15 cellular contexts compared by ENCODE assay signal in the genomic region with DNA sequence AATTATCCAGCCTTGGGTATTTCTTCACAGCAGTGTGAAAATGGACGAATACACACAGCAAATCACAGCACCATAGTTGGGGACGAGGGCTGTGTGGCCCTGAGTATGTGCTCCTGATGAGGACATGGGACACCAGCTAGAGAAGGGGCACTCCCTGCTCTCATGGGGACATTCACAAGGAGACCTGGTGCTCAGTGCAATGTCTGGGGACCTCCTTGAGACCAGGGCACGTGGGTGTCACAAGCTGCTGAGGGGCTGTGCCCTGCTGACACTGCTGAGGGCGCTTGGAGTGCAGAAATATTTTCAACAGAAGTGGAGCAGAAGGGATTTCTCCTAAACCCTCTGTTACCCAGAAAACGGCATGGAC.
DNase-seq lines count a peak whose midpoint lies in the region; ATAC-seq and TF ChIP-seq lines count a peak whose summit lies in the region.
"Had no signal": no experiment of that assay in that cellular context is flagged by ENCODE, and none has a peak within 500 bp of the region (broad histone marks: within the 10 kb centered on the region; RNA-seq: fewer than 3 reads in every experiment).

No MANE protein-coding gene starts in this region.

- H3K36me3 ChIP-seq in IMR-90 (ENCODE audit: control insufficient read depth, insufficient read depth, low read length) (no peaks in the 10 kb centered on the region), ectodermal cell (ENCODE audit: control insufficient read depth, insufficient read depth, low read length) (no peaks in the 10 kb centered on the region), tibial artery (no peaks in the 10 kb centered on the region)

- peak overlapping the region; percentile 69 for H2AK9ac ChIP-seq in IMR-90 (replicated peaks; ENCODE audit: low read depth, low read length, poor library complexity)

- H3K4me1 ChIP-seq in IMR-90 (ENCODE audit: control insufficient read depth, insufficient read depth, low read length) (peaks cover 17% of the 10 kb centered on the region; the same call in 1 of the 2 replicates), ectodermal cell (ENCODE audit: control insufficient read depth, insufficient read depth, low read length) (peaks cover 36% of the 10 kb centered on the region), tibial artery (peaks cover 0 to 58% (median 36%) of the 10 kb centered on the region in 4 donors)

- H3K14ac ChIP-seq in IMR-90 (replicated peaks; ENCODE audit: low read depth, low read length) = no peak overlapping the region

- H3K27ac Mint-ChIP-seq in neural crest cell (ENCODE audit: unreplicated experiment) = peak overlapping the region; percentile 86
- H3K27ac Mint-ChIP-seq in activated T-helper 2 cell treated with anti-CD3 and anti-CD28 coated beads, Interferon-gamma antibody, Interleukin-2, Interleukin-4, amounts not matched to agents 10 μg/mL and 5 μg/mL and 100 μg/mL, durations not matched to agents 14 hours and 24 hours and 36 hours = no peak overlapping the region
- H3K27ac Mint-ChIP-seq: activated T-cell treated with anti-CD3 and anti-CD28 coated beads, Interleukin-2, amount 50 U/mL, for 72 hours had no signal

- H3K18ac ChIP-seq in IMR-90 (ENCODE audit: low read depth, low read length) = no peak overlapping the region; the same call in 1 of the 2 replicates

- no peaks in the 10 kb centered on the region for H3K9me1 ChIP-seq in IMR-90 (ENCODE audit: insufficient read depth, low read length)

- H2BK20ac ChIP-seq in IMR-90 (ENCODE audit: low read depth, low read length) = no peak overlapping the region

- no peak overlapping the region for H3K4me3 ChIP-seq in IMR-90 (ENCODE audit: insufficient read depth, low read depth, low read length)
- H3K4me3 ChIP-seq in ectodermal cell (ENCODE audit: insufficient read depth, low read depth, low read length) = no peak overlapping the region
- no peak overlapping the region for H3K4me3 ChIP-seq in tibial artery
- H3K4me3 ChIP-seq: hepatocyte had no signal

- no peak overlapping the region for H2BK5ac ChIP-seq in IMR-90 (ENCODE audit: low read depth, low read length, poor library complexity, severe bottlenecking)

- H3K27me3 Mint-ChIP-seq in neural crest cell (ENCODE audit: low read depth) = peaks cover 3% of the 10 kb centered on the region
- no peaks in the 10 kb centered on the region for H3K27me3 Mint-ChIP-seq in activated T-helper 2 cell treated with anti-CD3 and anti-CD28 coated beads, Interferon-gamma antibody, Interleukin-2, Interleukin-4, amounts not matched to agents 10 μg/mL and 5 μg/mL and 100 μg/mL, durations not matched to agents 14 hours and 24 hours and 36 hours (ENCODE audit: low read depth)

- no peak overlapping the region for H3K23ac ChIP-seq in IMR-90 (ENCODE audit: low read depth, low read length)

- no peak for ATAC-seq in IMR-90 (ENCODE audit: low read depth)
- ATAC-seq: activated T-cell treated with anti-CD3 and anti-CD28 coated beads, Interleukin-2, amount 50 U/mL, for 72 hours had no signal

- no peaks in the 10 kb centered on the region for H3K9me3 Mint-ChIP-seq in neural crest cell
- H3K9me3 Mint-ChIP-seq in activated T-helper 2 cell treated with anti-CD3 and anti-CD28 coated beads, Interferon-gamma antibody, Interleukin-2, Interleukin-4, amounts not matched to agents 10 μg/mL and 5 μg/mL and 100 μg/mL, durations not matched to agents 14 hours and 24 hours and 36 hours = no peaks in the 10 kb centered on the region
- H3K9me3 Mint-ChIP-seq: activated T-cell treated with anti-CD3 and anti-CD28 coated beads, Interleukin-2, amount 50 U/mL, for 72 hours had no signal

- dilution Hi-C loops in IMR-90 (cut with HindIII; ENCODE audit: low sequenced_read_pairs, unreplicated experiment) = no loop called here

- no peak overlapping the region for H2BK120ac ChIP-seq in IMR-90 (ENCODE audit: low read depth, low read length)

- no peaks in the 10 kb centered on the region for H3K4me1 Mint-ChIP-seq in neural crest cell
- H3K4me1 Mint-ChIP-seq in activated T-helper 2 cell treated with anti-CD3 and anti-CD28 coated beads, Interferon-gamma antibody, Interleukin-2, Interleukin-4, amounts not matched to agents 10 μg/mL and 5 μg/mL and 100 μg/mL, durations not matched to agents 14 hours and 24 hours and 36 hours (ENCODE audit: low read depth) = no peaks in the 10 kb centered on the region

- no peak overlapping the region for H2AK5ac ChIP-seq in IMR-90 (ENCODE audit: low read depth, low read length)

- H4K91ac ChIP-seq in IMR-90 (ENCODE audit: insufficient read depth, low read depth, low read length) = no peak overlapping the region; the same call in 1 of the 2 replicates

- H3K9ac ChIP-seq in IMR-90 (ENCODE audit: low read depth, low read length) = no peak overlapping the region

- no CpG with 5 or more reads among the region's 5 CpGs for WGBS in IMR-90 (ENCODE audit: extremely low coverage in 2 of 2, insufficient read length in 1 of 2), 2 experiments
- WGBS in ectodermal cell, 2 experiments = 54 to 55% methylated on average over 5 of the region's 5 CpGs

- TF ChIP-seq CTCF in IMR-90 (conservative IDR thresholded peaks at IDR 0.05; ENCODE audit: low read depth, low read length) = no peak
- no peak for TF ChIP-seq CTCF in neural crest cell (conservative IDR thresholded peaks at IDR 0.05)
- no peak for TF ChIP-seq CTCF in tibial artery (IDR thresholded peaks at IDR 0.05)

- no peak for TF ChIP-seq POLR2A in IMR-90 (IDR thresholded peaks at IDR 0.05; ENCODE audit: low read depth, low read length)

- H3K9me3 ChIP-seq in IMR-90 (ENCODE audit: control insufficient read depth, insufficient read depth, low read length) (peaks cover 2% of the 10 kb centered on the region; the same call in 1 of the 2 replicates), ectodermal cell (ENCODE audit: control insufficient read depth, low read length) (no peaks in the 10 kb centered on the region), tibial artery (no peaks in the 10 kb centered on the region)

- H4K5ac ChIP-seq in IMR-90 (ENCODE audit: low read depth, low read length) = peak overlapping the region; percentile 10; the same call in 1 of the 2 replicates

- no peaks in the 10 kb centered on the region for H3K36me3 Mint-ChIP-seq in neural crest cell (ENCODE audit: low read depth)
- H3K36me3 Mint-ChIP-seq in activated T-helper 2 cell treated with anti-CD3 and anti-CD28 coated beads, Interferon-gamma antibody, Interleukin-2, Interleukin-4, amounts not matched to agents 10 μg/mL and 5 μg/mL and 100 μg/mL, durations not matched to agents 14 hours and 24 hours and 36 hours (ENCODE audit: low read depth) = no peaks in the 10 kb centered on the region

- H3K56ac ChIP-seq in IMR-90 (ENCODE audit: extremely low read depth, insufficient read depth, low read length) = no peak overlapping the region

- peak overlapping the region; percentile 70; the same call in 1 of the 2 replicates for H3K27ac ChIP-seq in IMR-90 (ENCODE audit: insufficient read depth, low read length)
- H3K27ac ChIP-seq in ectodermal cell (ENCODE audit: insufficient read depth, low read depth, low read length, poor library complexity, severe bottlenecking) = peak overlapping the region; percentile 63
- peak overlapping the region; percentile 67 to 84 for H3K27ac ChIP-seq in tibial artery

- POLR2A ChIA-PET in IMR-90 (lab: Charles Lee; ENCODE audit: unreplicated experiment) (no interaction called here), HEK293T (lab: Yijun Ruan, JAX) (no interaction called here)

- no peak overlapping the region for H2AFZ ChIP-seq in IMR-90 (replicated peaks; ENCODE audit: low read length, poor library complexity)
- H2AFZ ChIP-seq: hepatocyte had no signal

- H4K8ac ChIP-seq in IMR-90 (ENCODE audit: low read depth in 2 of 2, low read length in 2 of 2) = peak overlapping the region in 1 of 2 experiments; percentile 12; a peak in 1 of 4 replicates

- H3K27me3 ChIP-seq in IMR-90 (ENCODE audit: control insufficient read depth, insufficient read depth, low read length) (peaks cover 21% of the 10 kb centered on the region; the same call in 1 of the 2 replicates), ectodermal cell (ENCODE audit: control insufficient read depth, insufficient read depth, low read length, poor library complexity, severe bottlenecking) (no peaks in the 10 kb centered on the region), tibial artery (no peaks in the 10 kb centered on the region)
- H3K27me3 ChIP-seq: hepatocyte had no signal

- H3K4me2 ChIP-seq in IMR-90 (ENCODE audit: low read depth, low read length) = no peak overlapping the region
- H3K4me2 ChIP-seq: hepatocyte had no signal

- no peak overlapping the region for H3K4me3 Mint-ChIP-seq in neural crest cell
- H3K4me3 Mint-ChIP-seq in activated T-helper 2 cell treated with anti-CD3 and anti-CD28 coated beads, Interferon-gamma antibody, Interleukin-2, Interleukin-4, amounts not matched to agents 10 μg/mL and 5 μg/mL and 100 μg/mL, durations not matched to agents 14 hours and 24 hours and 36 hours (ENCODE audit: low read depth) = no peak overlapping the region
- H3K4me3 Mint-ChIP-seq: activated T-cell treated with anti-CD3 and anti-CD28 coated beads, Interleukin-2, amount 50 U/mL, for 72 hours had no signal

- H4K20me1 ChIP-seq in IMR-90 (ENCODE audit: insufficient read depth, low read length) = no peaks in the 10 kb centered on the region

- BruUV-seq in IMR-90 (replicated peaks; lab: Mats Ljungman, UMichigan) = no TSS peak

- CTCF ChIA-PET in IMR-90 (lab: Yijun Ruan, JAX) = no interaction called here
- CTCF ChIA-PET in HEK293T (lab: Yijun Ruan, JAX) = no interaction called here

- H3K79me1 ChIP-seq in IMR-90 (ENCODE audit: low read depth in 1 of 2, low read length in 2 of 2) = no peaks in the 10 kb centered on the region

- H3K4ac ChIP-seq in IMR-90 (ENCODE audit: low read depth, low read length) = no peak overlapping the region; the same call in 1 of the 2 replicates

- H2BK15ac ChIP-seq in IMR-90 (ENCODE audit: low read depth, low read length) = no peak overlapping the region; the same call in 2 of the 3 replicates

- no peak for TF ChIP-seq RAD21 in IMR-90 (IDR thresholded peaks at IDR 0.05; ENCODE audit: low read length)

- intact Hi-C loops in IMR-90 (cut with micrococcal nuclease) (loop anchor here (2.0 kb wide), 1 partner anchor 33 kb away; no protein-coding TSS in a partner anchor), tibial artery (cut with DNase I; ENCODE audit: low total_unique reads) (no loop called here)
- intact Hi-C loops in activated T-helper 2 cell treated with anti-CD3 and anti-CD28 coated beads, Interferon-gamma antibody, Interleukin-2, Interleukin-4, amounts not matched to agents 10 μg/mL and 5 μg/mL and 100 μg/mL, durations not matched to agents 14 hours and 24 hours and 36 hours (cut with micrococcal nuclease) = no loop called here

- in situ Hi-C loops in IMR-90 (cut with MboI; ENCODE audit: low sequenced_read_pairs) = no loop called here

- no peak for DNase-seq in IMR-90
- DNase-seq in neural crest cell (ENCODE audit: low read depth, low spot score) = no peak
- DNase-seq in tibial artery = no peak
- no peak for DNase-seq in HEK293T (ENCODE audit: extremely low spot score)
- no peak for DNase-seq in DMS153 treated with DMSO at 0.1 percent for 48 hours (lab: John Stamatoyannopoulos, UW; ENCODE audit: unreplicated experiment)
- no peak for DNase-seq in activated T-helper 2 cell treated with anti-CD3 and anti-CD28 coated beads, Interferon-gamma antibody, Interleukin-2, Interleukin-4, amounts not matched to agents 10 μg/mL and 5 μg/mL and 100 μg/mL, durations not matched to agents 14 hours and 24 hours and 36 hours (ENCODE audit: low spot score)
- no peak for DNase-seq in HuH-7.5 (ENCODE audit: low spot score)
- DNase-seq: activated CD4-positive, alpha-beta T cell treated with anti-CD3 and anti-CD28 coated beads, Interleukin-2, amount 50 U/mL, for 48 hours; activated T-cell treated with anti-CD3 and anti-CD28 coated beads, Interleukin-2, amount 50 U/mL, for 72 hours; kidney glomerular epithelial cell; NCI-H1092; NCI-H82; SW 1271 had no signal
